Comparison of ENCODE assay signal across 20 cellular contexts in the genomic region with DNA sequence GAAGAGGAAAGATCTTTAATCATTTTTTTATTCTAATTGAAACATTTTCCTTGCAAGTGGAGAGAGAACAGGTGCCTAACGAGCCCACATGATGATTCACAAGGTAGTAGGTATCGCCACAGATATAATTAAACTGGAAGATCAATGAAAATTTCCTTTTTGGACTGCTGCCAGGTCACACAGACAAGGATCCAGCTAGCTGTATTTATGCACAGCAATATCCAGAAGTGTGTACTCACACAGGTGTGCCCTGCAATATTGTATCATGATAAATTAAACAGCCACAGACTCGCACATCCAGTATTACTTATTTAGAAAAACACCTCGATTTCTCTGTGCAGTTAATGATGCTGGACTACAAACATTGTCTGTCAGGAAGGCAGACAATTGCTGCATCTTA.
DNase-seq lines count a peak whose midpoint lies in the region; ATAC-seq and TF ChIP-seq lines count a peak whose summit lies in the region.
"Had no signal": no experiment of that assay in that cellular context is flagged by ENCODE, and none has a peak within 500 bp of the region (broad histone marks: within the 10 kb centered on the region; RNA-seq: fewer than 3 reads in every experiment).

No MANE protein-coding gene starts in this region.

- H4K20me1 ChIP-seq in PC-3 (ENCODE audit: low read length), result no peaks in the 10 kb centered on the region

- H3K27me3 ChIP-seq in colonic mucosa (no peaks in the 10 kb centered on the region), PC-3 (ENCODE audit: low read length) (peaks cover 7% of the 10 kb centered on the region; the same call in 1 of the 2 replicates)
- H3K27me3 ChIP-seq: SJCRH30 had no signal

- DNase-seq in NCI-H1105 (lab: John Stamatoyannopoulos, UW), result peak; percentile 68
- DNase-seq in NCI-H128 (lab: John Stamatoyannopoulos, UW; ENCODE audit: unreplicated experiment), result peak; percentile 9
- peak; percentile 45 for DNase-seq in NCI-H526 treated with DMSO at 0.1 percent for 48 hours (lab: John Stamatoyannopoulos, UW)
- DNase-seq in colonic mucosa, result peak; percentile 27
- no peak for DNase-seq in HCEC 1CT
- DNase-seq in left lobe of liver (ENCODE audit: low spot score), result no peak
- DNase-seq in PC-3, result no peak
- DNase-seq in medulla oblongata (ENCODE audit: extremely low spot score), result no peak
- DNase-seq: CD4-positive, CD25-positive, alpha-beta regulatory T cell; COR-L47; NCI-H146; NCI-H2081; NCI-H2227 treated with DMSO at 0.1 percent for 48 hours; NCI-H524; NK-92 treated with Interleukin-12 subunit alpha and Interleukin-12 subunit beta, amount 100 ng/mL, for 24 hours; SJCRH30; T-cell had no signal

- no peaks in the 10 kb centered on the region for H3K4me1 ChIP-seq in colonic mucosa
- H3K4me1 ChIP-seq in PC-3 (ENCODE audit: insufficient read depth, low read length), result no peaks in the 10 kb centered on the region

- intact Hi-C loops in colonic mucosa (cut with DNase I), result no loop called here
- intact Hi-C loops in PC-3 (cut with micrococcal nuclease), result no loop called here

- H3K9me3 ChIP-seq in colonic mucosa (no peaks in the 10 kb centered on the region), PC-3 (ENCODE audit: low read length) (no peaks in the 10 kb centered on the region)
- H3K9me3 ChIP-seq: SJCRH30 had no signal

- no peak overlapping the region for H3K4me3 ChIP-seq in colonic mucosa
- no peak overlapping the region for H3K4me3 ChIP-seq in PC-3 (ENCODE audit: low read length)
- H3K4me3 ChIP-seq: GM23338, SJCRH30 had no signal

- no peaks in the 10 kb centered on the region for H3K79me2 ChIP-seq in PC-3 (ENCODE audit: low read length)

- ATAC-seq in left lobe of liver (no peak), PC-3 (no peak)
- ATAC-seq: GM23338, HCT116, Panc1, T-cell had no signal

- no peak overlapping the region for H2AFZ ChIP-seq in PC-3 (ENCODE audit: low read length)
- H2AFZ ChIP-seq: GM23338 had no signal

- CTCF ChIA-PET in PC-3 (lab: Charles Lee), result no interaction called here

- no peaks in the 10 kb centered on the region for H3K9me2 ChIP-seq in PC-3 (replicated peaks; ENCODE audit: low read length)

- no peaks in the 10 kb centered on the region for H3F3A ChIP-seq in PC-3 (ENCODE audit: low read length, unreplicated experiment)

- H3K9ac ChIP-seq in colonic mucosa (ENCODE audit: low read depth in 2 of 2, low read length in 2 of 2) (no peak overlapping the region), PC-3 (ENCODE audit: low read length) (no peak overlapping the region)

- POLR2A ChIA-PET in PC-3 (lab: Charles Lee; ENCODE audit: unreplicated experiment), result no interaction called here

- H3K4me2 ChIP-seq in PC-3 (ENCODE audit: low read length), result no peak overlapping the region

- no TSS peak for BruUV-seq in PC-3 (replicated peaks; lab: Mats Ljungman, UMichigan)

- TF ChIP-seq CTCF in colonic mucosa (IDR thresholded peaks at IDR 0.05), result no peak
- TF ChIP-seq CTCF in PC-3 (conservative IDR thresholded peaks at IDR 0.05; ENCODE audit: low read depth, low read length), result no peak

- H3K27ac ChIP-seq in colonic mucosa (no peak overlapping the region), PC-3 (ENCODE audit: low read length) (no peak overlapping the region)
- H3K27ac ChIP-seq: SJCRH30 had no signal

- H3K36me3 ChIP-seq in colonic mucosa, result no peaks in the 10 kb centered on the region
- H3K36me3 ChIP-seq in PC-3 (ENCODE audit: low read depth, low read length), result no peaks in the 10 kb centered on the region
- H3K36me3 ChIP-seq: SJCRH30 had no signal

Comparison
In these comparisons a context has a peak if more than half of its experiments do, and no peak if none do; other contexts are left out.
1. DNase-seq: peak in NCI-H1105 (single experiment), NCI-H128 (single experiment), NCI-H526 treated with DMSO at 0.1 percent for 48 hours (single experiment) and colonic mucosa (single experiment); none in HCEC 1CT (single experiment), left lobe of liver (single experiment), PC-3 (single experiment) and medulla oblongata (single experiment).